ENCODE assay signal across 17 cellular contexts in genomic region chr14:64931123-64931522, GRCh38. TPM values are rescaled to one million over a fixed set of nuclear protein-coding genes. Genes with fewer than 3 reads are reported as not detected.
"Had no signal": no experiment of that assay in that cellular context is flagged by ENCODE, and none has a peak within 500 bp of the region (broad histone marks: within the 10 kb centered on the region; RNA-seq: fewer than 3 reads in every experiment).

No MANE protein-coding gene starts in this region.

- DNase-seq: activated effector memory CD4-positive, alpha-beta T cell treated with anti-CD3 and anti-CD28 coated beads, Interleukin-2, amount 50 U/mL, for 16 hours; activated T-cell treated with anti-CD3 and anti-CD28 coated beads for 4 hours; caudate nucleus; effector memory CD8-positive, alpha-beta T cell; hypothalamus; kidney glomerular epithelial cell; mucosa of descending colon; natural killer cell; stimulated activated CD4-positive, alpha-beta T cell treated with anti-CD3 and anti-CD28 coated beads, Interleukin-12 subunit alpha, Interleukin-12 subunit beta, amount 100 ng/mL, for 4 hours; stimulated activated naive CD4-positive, alpha-beta T cell treated with Interleukin-2 at 50 U/mL for 16 hours had no signal

- H3K4me3 Mint-ChIP-seq: natural killer cell had no signal

- H3K27me3 Mint-ChIP-seq: effector memory CD8-positive, alpha-beta T cell had no signal

- H3K9me3 Mint-ChIP-seq: effector memory CD8-positive, alpha-beta T cell; natural killer cell had no signal

- H3K4me3 ChIP-seq: lung, mucosa of descending colon had no signal

- H3K27ac Mint-ChIP-seq: effector memory CD8-positive, alpha-beta T cell; natural killer cell had no signal

- H3K27ac ChIP-seq: epithelial cell of prostate, VCaP had no signal

- ATAC-seq: effector memory CD8-positive, alpha-beta T cell; natural killer cell; sciatic nerve had no signal

- H3K36me3 Mint-ChIP-seq: natural killer cell had no signal

- H3K9me3 ChIP-seq: mucosa of descending colon had no signal

RNA-seq across cellular contexts. Expression of gene GPX2, which starts 11.4 kb away (rescaled TPM):
- total RNA-seq: activated CD8-positive, alpha-beta memory T cell treated with anti-CD3 and anti-CD28 coated beads for 36 hours; natural killer cell; posterior vena cava; sciatic nerve; SK-MEL-5 had no signal

RNA-seq across cellular contexts. Expression of gene SPTB, which starts 51.4 kb away (rescaled TPM):
- total RNA-seq: SK-MEL-5 had no signal
